Comparison of ENCODE assay signal across 11 cellular contexts in the genomic region with DNA sequence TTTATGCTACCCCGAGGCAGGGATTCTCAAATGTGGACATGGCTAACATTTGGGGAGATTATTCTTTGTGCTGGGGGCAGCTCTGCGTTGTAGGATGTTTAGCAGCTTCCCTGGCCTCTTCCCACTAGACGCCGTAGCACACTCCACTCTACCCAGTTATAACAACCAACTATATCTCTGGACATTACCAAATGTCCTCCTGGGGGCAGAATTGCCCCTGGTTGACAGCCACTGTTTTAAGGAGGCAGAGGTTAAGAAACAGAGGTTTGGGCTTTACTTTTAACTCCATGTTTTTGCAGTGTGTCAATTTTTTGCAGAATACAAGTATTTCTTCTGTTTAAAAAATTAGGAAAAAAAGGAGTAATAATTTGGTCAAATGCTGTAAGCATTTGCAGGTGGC. TPM values are rescaled to one million over a fixed set of nuclear protein-coding genes. Genes with fewer than 3 reads are reported as not detected.
"Had no signal": no experiment of that assay in that cellular context is flagged by ENCODE, and none has a peak within 500 bp of the region (broad histone marks: within the 10 kb centered on the region; RNA-seq: fewer than 3 reads in every experiment).

No MANE protein-coding gene starts in this region.

- H3K36me3 ChIP-seq: colonic mucosa, ovary had no signal

- ATAC-seq: activated CD8-positive, alpha-beta T cell treated with anti-CD3 and anti-CD28 coated beads, Interleukin-2, amount 10 ng/mL, durations not matched to agents 7 days and 5 days had no signal

- DNase-seq: activated CD4-positive, alpha-beta T cell treated with anti-CD3 and anti-CD28 coated beads for 4 hours; activated CD8-positive, alpha-beta memory T cell treated with anti-CD3 and anti-CD28 coated beads, Interleukin-2, amount 50 U/mL, for 48 hours; activated CD8-positive, alpha-beta T cell treated with anti-CD3 and anti-CD28 coated beads, Interleukin-2, amount 10 ng/mL, durations not matched to agents 7 days and 5 days; activated naive CD4-positive, alpha-beta T cell; aorta; colonic mucosa; effector CD4-positive, alpha-beta T cell; hippocampal formation; ovary; stimulated activated CD4-positive, alpha-beta T cell treated with anti-CD3 and anti-CD28 coated beads, Interleukin-12 subunit alpha, Interleukin-12 subunit beta, amount 100 ng/mL, for 4 hours; stimulated activated naive CD4-positive, alpha-beta T cell treated with Interleukin-2 at 50 U/mL for 16 hours had no signal

- H3K27me3 ChIP-seq: colonic mucosa, ovary had no signal

- H3K4me3 ChIP-seq: colonic mucosa, ovary had no signal

- H3K27ac ChIP-seq: colonic mucosa, ovary had no signal

- H3K9me3 ChIP-seq: colonic mucosa, ovary had no signal

RNA-seq across cellular contexts. Expression of gene BMP6, which starts 56.2 kb away (rescaled TPM):
- total RNA-seq: activated CD8-positive, alpha-beta T cell treated with anti-CD3 and anti-CD28 coated beads, Interleukin-2, amount 10 ng/mL, durations not matched to agents 7 days and 5 days had no signal
